8 cellular contexts compared by ENCODE assay signal in genomic region chr1:198649598-198650338, GRCh38. TPM values are rescaled to one million over a fixed set of nuclear protein-coding genes. Genes with fewer than 3 reads are reported as not detected.
A peak's percentile ranks its signal among the peaks of the same experiment; 100 is the strongest.
DNase-seq lines count a peak whose midpoint lies in the region; ATAC-seq and TF ChIP-seq lines count a peak whose summit lies in the region.

No MANE protein-coding gene starts in this region.

- H3K27ac ChIP-seq in DND-41 (ENCODE audit: low read length) (0 out of 2 replicates have a peak overlapping the region, but pooled peaks have one; percentile 5), mammary epithelial cell (ENCODE audit: insufficient read depth, low read depth, low read length) (no peak overlapping the region)

- peaks cover 67% of the 10 kb centered on the region for H3K36me3 Mint-ChIP-seq in activated naive CD8-positive, alpha-beta T cell treated with anti-CD3 and anti-CD28 coated beads for 36 hours

- TF ChIP-seq CTCF in DND-41 (IDR thresholded peaks at IDR 0.05; ENCODE audit: borderline replicate concordance, extremely low read depth, low read length, poor library complexity, severe bottlenecking) (no peak), mammary epithelial cell (conservative IDR thresholded peaks at IDR 0.05 in 1 of 2, IDR thresholded peaks at IDR 0.05 in 1 of 2; ENCODE audit: extremely low read depth in 1 of 2, insufficient read depth in 1 of 2, low read depth in 1 of 2, low read length in 2 of 2) (no peak), GM10248 (IDR thresholded peaks at IDR 0.05; ENCODE audit: control extremely low read depth, extremely low read depth, low read depth, missing control alignments) (no peak)

- peaks cover 63% of the 10 kb centered on the region for H3K4me1 ChIP-seq in DND-41 (ENCODE audit: insufficient read depth, low read length)
- H3K4me1 ChIP-seq in mammary epithelial cell (ENCODE audit: insufficient read depth, low read length): no peaks in the 10 kb centered on the region

- POLR2A ChIA-PET in GM10248 (lab: Yijun Ruan, JAX): no interaction called here

- CTCF ChIA-PET in mammary epithelial cell (lab: Charles Lee; ENCODE audit: low non-redundant PET): no interaction called here
- CTCF ChIA-PET in GM10248 (lab: Yijun Ruan, JAX): interaction anchor here (1.4 to 2.6 kb wide), 4 partner anchors 13 to 17 kb away, joined by 5 to 12 read pairs (median 8); no protein-coding TSS in a partner anchor

- H4K20me1 ChIP-seq in DND-41 (ENCODE audit: insufficient read depth, low read length) (no peaks in the 10 kb centered on the region), mammary epithelial cell (ENCODE audit: insufficient read depth, low read length) (no peaks in the 10 kb centered on the region)

- H3K9me3 Mint-ChIP-seq in activated naive CD8-positive, alpha-beta T cell treated with anti-CD3 and anti-CD28 coated beads for 36 hours: no peaks in the 10 kb centered on the region

- H3K4me2 ChIP-seq in DND-41 (ENCODE audit: insufficient read depth, low read length) (no peak overlapping the region), mammary epithelial cell (ENCODE audit: insufficient read depth, low read depth, low read length) (no peak overlapping the region)

- H3K9ac ChIP-seq in DND-41 (ENCODE audit: low read depth, low read length) (no peak overlapping the region), mammary epithelial cell (ENCODE audit: insufficient read depth, low read length) (no peak overlapping the region)

- dilution Hi-C loops in mammary epithelial cell (cut with HindIII; ENCODE audit: low sequenced_read_pairs): no loop called here

- H3K4me1 Mint-ChIP-seq in activated naive CD8-positive, alpha-beta T cell treated with anti-CD3 and anti-CD28 coated beads for 36 hours: peaks cover 64% of the 10 kb centered on the region

- 78% methylated on average over 4 of the region's 4 CpGs for WGBS in mammary epithelial cell (ENCODE audit: low coverage, missing lambda C conversion rate)

- DNase-seq in DND-41: no peak
- DNase-seq in activated naive CD8-positive, alpha-beta T cell treated with anti-CD3 and anti-CD28 coated beads for 36 hours: peak; percentile 38
- no peak for DNase-seq in mammary epithelial cell
- DNase-seq in GM10248 (ENCODE audit: extremely low spot score): no peak
- DNase-seq in NCI-H82 treated with DMSO at 0.1 percent for 48 hours (lab: John Stamatoyannopoulos, UW; ENCODE audit: unreplicated experiment): no peak

- H3K27me3 ChIP-seq in DND-41 (ENCODE audit: insufficient read depth, low read length, poor library complexity) (no peaks in the 10 kb centered on the region), mammary epithelial cell (ENCODE audit: insufficient read depth, low read length) (no peaks in the 10 kb centered on the region)

- peaks cover 87% of the 10 kb centered on the region for H3K79me2 ChIP-seq in DND-41 (ENCODE audit: insufficient read depth, low read length)
- H3K79me2 ChIP-seq in mammary epithelial cell (ENCODE audit: insufficient read depth, low read length): no peaks in the 10 kb centered on the region

- H3K27me3 Mint-ChIP-seq in activated naive CD8-positive, alpha-beta T cell treated with anti-CD3 and anti-CD28 coated beads for 36 hours: no peaks in the 10 kb centered on the region

- peak overlapping the region; percentile 73 for H3K4me3 Mint-ChIP-seq in activated naive CD8-positive, alpha-beta T cell treated with anti-CD3 and anti-CD28 coated beads for 36 hours

- peak overlapping the region; percentile 92 for H3K27ac Mint-ChIP-seq in activated naive CD8-positive, alpha-beta T cell treated with anti-CD3 and anti-CD28 coated beads for 36 hours

- in situ Hi-C loops in mammary epithelial cell (cut with MboI; ENCODE audit: low sequenced_read_pairs in 2 of 2): loop anchor here in 1 of 2 donors (10.0 kb wide), 1 partner anchor 125 kb away; no protein-coding TSS in a partner anchor

- H3K36me3 ChIP-seq in DND-41 (ENCODE audit: insufficient read depth, low read length) (0 out of 2 replicates have a peak, but pooled peaks cover 4% of the 10 kb centered on the region), mammary epithelial cell (ENCODE audit: insufficient read depth, low read length) (no peaks in the 10 kb centered on the region)

- H3K9me3 ChIP-seq in DND-41 (ENCODE audit: insufficient read depth, low read length, severe bottlenecking) (no peaks in the 10 kb centered on the region), mammary epithelial cell (replicated peaks; ENCODE audit: insufficient read depth, low read length) (no peaks in the 10 kb centered on the region)

- H3K4me3 ChIP-seq in DND-41 (ENCODE audit: low read depth in 1 of 2, low read length in 2 of 2): no peak overlapping the region
- H3K4me3 ChIP-seq in mammary epithelial cell (replicated peaks in 1 of 3; ENCODE audit: insufficient read depth in 1 of 3, low read depth in 2 of 3, low read length in 3 of 3): no peak overlapping the region

- H2AFZ ChIP-seq in DND-41 (ENCODE audit: low read depth, low read length) (no peak overlapping the region), mammary epithelial cell (ENCODE audit: low read depth, low read length) (no peak overlapping the region)

- ATAC-seq in DND-41 (ENCODE audit: insufficient read depth, low read depth) (no peak), GM19463 (IDR thresholded peaks at IDR 0.05; ENCODE audit: unreplicated experiment) (peak; percentile 45), HG03520 (IDR thresholded peaks at IDR 0.05; ENCODE audit: unreplicated experiment) (peak; percentile 44), HG02623 (IDR thresholded peaks at IDR 0.05; ENCODE audit: unreplicated experiment) (no peak)

- no TSS peak for BruUV-seq in mammary epithelial cell (replicated peaks; lab: Mats Ljungman, UMichigan)

- intact Hi-C loops in mammary epithelial cell (cut with micrococcal nuclease): no loop called here

RNA-seq across cellular contexts. Expression of gene PTPRC, which starts 10.9 kb away (rescaled TPM):
- 100 to 1,000 TPM; 421 to 422 TPM for total RNA-seq in activated naive CD8-positive, alpha-beta T cell treated with anti-CD3 and anti-CD28 coated beads for 36 hours
- under 1 TPM in 1 of 2 donors, not detected in 1; under 0.01 TPM for total RNA-seq in mammary epithelial cell
- polyA plus RNA-seq in mammary epithelial cell: not detected
- not detected for polyA minus RNA-seq in mammary epithelial cell

Comparison
In these comparisons a context has a peak if more than half of its experiments do, and no peak if none do; other contexts are left out.
1. ATAC-seq: peak in GM19463 (single experiment) and HG03520 (single experiment); none in DND-41 (single experiment) and HG02623 (single experiment).
2. RNA of gene PTPRC, which starts 10.9 kb away (total RNA-seq): 421 to 422 TPM in activated naive CD8-positive, alpha-beta T cell treated with anti-CD3 and anti-CD28 coated beads for 36 hours; under 0.01 TPM in mammary epithelial cell; every median in the first group is over 100 times any median in the second.